ENCODE assay signal across 16 cellular contexts in genomic region chr10:47261556-47261955, GRCh38. TPM values are rescaled to one million over a fixed set of nuclear protein-coding genes. Genes with fewer than 3 reads are reported as not detected.
DNase-seq lines count a peak whose midpoint lies in the region; ATAC-seq and TF ChIP-seq lines count a peak whose summit lies in the region.
"Had no signal": no experiment of that assay in that cellular context is flagged by ENCODE, and none has a peak within 500 bp of the region (broad histone marks: within the 10 kb centered on the region; RNA-seq: fewer than 3 reads in every experiment).

No MANE protein-coding gene starts in this region.

- intact Hi-C loops in natural killer cell (cut with micrococcal nuclease): no loop called here

- peaks cover 0 to 7% of the 10 kb centered on the region in 2 donors for H3K27me3 Mint-ChIP-seq in natural killer cell (ENCODE audit: low read depth in 2 of 2)
- H3K27me3 Mint-ChIP-seq in natural killer cell treated with Interleukin-12 subunit alpha and Interleukin-12 subunit beta and Interleukin-15 and Interleukin-18, amount 100 ng/mL, for 72 hours: peaks cover 0 to 6% of the 10 kb centered on the region in 2 donors
- no peaks in the 10 kb centered on the region for H3K27me3 Mint-ChIP-seq in T-helper 17 cell

- POLR2A ChIA-PET in RWPE1 (lab: Yijun Ruan, JAX; ENCODE audit: low non-redundant PET): interaction anchor here (0.5 kb wide), 1 partner anchor 88 kb away, joined by 3 read pairs; no protein-coding TSS in a partner anchor

- no peaks in the 10 kb centered on the region for H3K9me3 Mint-ChIP-seq in natural killer cell
- no peaks in the 10 kb centered on the region for H3K9me3 Mint-ChIP-seq in natural killer cell treated with Interleukin-12 subunit alpha and Interleukin-12 subunit beta and Interleukin-15 and Interleukin-18, amount 100 ng/mL, for 72 hours

- no peak for DNase-seq in natural killer cell
- no peak for DNase-seq in natural killer cell treated with Interleukin-12 subunit alpha and Interleukin-12 subunit beta and Interleukin-15 and Interleukin-18, amount 100 ng/mL, for 72 hours (ENCODE audit: low spot score)
- DNase-seq in T-helper 17 cell: no peak
- no peak for DNase-seq in effector memory CD4-positive, alpha-beta T cell
- DNase-seq in NCI-H1417 treated with DMSO at 0.1 percent for 48 hours (lab: John Stamatoyannopoulos, UW): no peak
- no peak for DNase-seq in NCI-H128 (lab: John Stamatoyannopoulos, UW; ENCODE audit: unreplicated experiment)
- DNase-seq in RWPE1 (ENCODE audit: low spot score): no peak
- DNase-seq: DMS153, foreskin fibroblast, left lung, NCI-H146, NCI-H446, SHP77 treated with DMSO at 0.1 percent for 48 hours had no signal

- H3K4me1 ChIP-seq in effector memory CD4-positive, alpha-beta T cell (ENCODE audit: control insufficient read depth, insufficient read depth, low read length, poor library complexity, severe bottlenecking): peaks cover 55% of the 10 kb centered on the region
- H3K4me1 ChIP-seq: prostate gland had no signal

- no peaks in the 10 kb centered on the region for H3K27me3 ChIP-seq in effector memory CD4-positive, alpha-beta T cell (replicated peaks; ENCODE audit: control insufficient read depth, insufficient read depth, low read length, poor library complexity, severe bottlenecking)
- H3K27me3 ChIP-seq: cardiac muscle cell, left lung had no signal

- CTCF ChIA-PET in RWPE1 (lab: Yijun Ruan, JAX): no interaction called here

- H3K36me3 ChIP-seq in effector memory CD4-positive, alpha-beta T cell (ENCODE audit: control insufficient read depth, insufficient read depth, low read length): no peaks in the 10 kb centered on the region
- H3K36me3 ChIP-seq: cardiac muscle cell, left lung, prostate gland had no signal

- no peak overlapping the region for H3K4me3 ChIP-seq in effector memory CD4-positive, alpha-beta T cell (ENCODE audit: insufficient read depth, low read depth, low read length, poor library complexity, severe bottlenecking)
- H3K4me3 ChIP-seq: cardiac muscle cell, left lung, prostate gland had no signal

- H3K4me1 Mint-ChIP-seq in natural killer cell: peaks cover 20 to 28% of the 10 kb centered on the region in 2 donors
- peaks cover 9 to 17% of the 10 kb centered on the region in 2 donors for H3K4me1 Mint-ChIP-seq in natural killer cell treated with Interleukin-12 subunit alpha and Interleukin-12 subunit beta and Interleukin-15 and Interleukin-18, amount 100 ng/mL, for 72 hours (ENCODE audit: low read depth in 2 of 2)
- peaks cover 38% of the 10 kb centered on the region for H3K4me1 Mint-ChIP-seq in T-helper 17 cell

- peak overlapping the region; percentile 8 for H3K27ac ChIP-seq in effector memory CD4-positive, alpha-beta T cell (ENCODE audit: insufficient read depth, low read length, poor library complexity, severe bottlenecking)
- no peak overlapping the region for H3K27ac ChIP-seq in RWPE1
- H3K27ac ChIP-seq: cardiac muscle cell, left lung, prostate gland had no signal

- H3K4me3 Mint-ChIP-seq in natural killer cell (no peak overlapping the region), T-helper 17 cell (peak overlapping the region; percentile 21)
- H3K4me3 Mint-ChIP-seq in natural killer cell treated with Interleukin-12 subunit alpha and Interleukin-12 subunit beta and Interleukin-15 and Interleukin-18, amount 100 ng/mL, for 72 hours: no peak overlapping the region

- no peaks in the 10 kb centered on the region for H3K36me3 Mint-ChIP-seq in natural killer cell
- no peaks in the 10 kb centered on the region for H3K36me3 Mint-ChIP-seq in natural killer cell treated with Interleukin-12 subunit alpha and Interleukin-12 subunit beta and Interleukin-15 and Interleukin-18, amount 100 ng/mL, for 72 hours
- no peaks in the 10 kb centered on the region for H3K36me3 Mint-ChIP-seq in T-helper 17 cell (ENCODE audit: low read depth)

- ATAC-seq in natural killer cell (no peak), T-helper 17 cell (no peak), HG03039 (IDR thresholded peaks at IDR 0.05; ENCODE audit: unreplicated experiment) (no peak)
- no peak for ATAC-seq in natural killer cell treated with Interleukin-12 subunit alpha and Interleukin-12 subunit beta and Interleukin-15 and Interleukin-18, amount 100 ng/mL, for 72 hours
- ATAC-seq: left lung had no signal

- H3K27ac Mint-ChIP-seq in natural killer cell: peak overlapping the region; percentile 62 to 64
- H3K27ac Mint-ChIP-seq in natural killer cell treated with Interleukin-12 subunit alpha and Interleukin-12 subunit beta and Interleukin-15 and Interleukin-18, amount 100 ng/mL, for 72 hours: no peak overlapping the region
- peak overlapping the region; percentile 93 for H3K27ac Mint-ChIP-seq in T-helper 17 cell

- H3K9me3 ChIP-seq in T-helper 17 cell (ENCODE audit: control insufficient read depth, low read length, poor library complexity, severe bottlenecking): no peaks in the 10 kb centered on the region
- no peaks in the 10 kb centered on the region for H3K9me3 ChIP-seq in effector memory CD4-positive, alpha-beta T cell (ENCODE audit: control insufficient read depth, low read length)
- H3K9me3 ChIP-seq: left lung, prostate gland had no signal

- no peak for TF ChIP-seq CTCF in natural killer cell (IDR thresholded peaks at IDR 0.05)
- TF ChIP-seq CTCF in RWPE1 (conservative IDR thresholded peaks at IDR 0.05; ENCODE audit: low read depth): no peak

RNA-seq across cellular contexts. Expression of gene GDF10, which starts 38.4 kb away (rescaled TPM):
- total RNA-seq in natural killer cell (not detected), T-helper 17 cell (under 1 TPM in 1 of 2 donors, not detected in 1; 0.17 TPM)
- not detected for total RNA-seq in natural killer cell treated with Interleukin-12 subunit alpha and Interleukin-12 subunit beta and Interleukin-15 and Interleukin-18, amount 100 ng/mL, for 72 hours

Comparison
In these comparisons a context has a peak if more than half of its experiments do, and no peak if none do; other contexts are left out.
1. H3K27ac Mint-ChIP-seq: peak in natural killer cell (2 of 2) and T-helper 17 cell (single experiment); none in natural killer cell treated with Interleukin-12 subunit alpha and Interleukin-12 subunit beta and Interleukin-15 and Interleukin-18, amount 100 ng/mL, for 72 hours (0 of 2).